In genomic region chr13:27830010-27830409, GRCh38 we compare ENCODE assay signal across 8 cellular contexts.
DNase-seq lines count a peak whose midpoint lies in the region; ATAC-seq and TF ChIP-seq lines count a peak whose summit lies in the region.

No MANE protein-coding gene starts in this region.

- H3K4me3 Mint-ChIP-seq in T-helper 2 cell treated with Interferon-gamma antibody and Interleukin-4, amounts not matched to agents 5 μg/mL and 100 μg/mL, for 36 hours, result peak overlapping the region; percentile 18

- H3K27me3 Mint-ChIP-seq in T-helper 2 cell treated with Interferon-gamma antibody and Interleukin-4, amounts not matched to agents 5 μg/mL and 100 μg/mL, for 36 hours (ENCODE audit: low read depth), result peaks cover 55% of the 10 kb centered on the region

- DNase-seq in NCI-H1092 treated with DMSO at 0.1 percent for 48 hours (lab: John Stamatoyannopoulos, UW) (peak; percentile 58), NCI-H1092 (lab: John Stamatoyannopoulos, UW) (no peak), astrocyte of the cerebellum (ENCODE audit: low read depth) (no peak), inferior parietal cortex (ENCODE audit: extremely low spot score) (peak; percentile 15)
- DNase-seq in T-helper 2 cell treated with Interferon-gamma antibody and Interleukin-4, amounts not matched to agents 5 μg/mL and 100 μg/mL, for 36 hours (ENCODE audit: low spot score), result peak; percentile 50
- DNase-seq in stimulated activated CD4-positive, alpha-beta T cell treated with anti-CD3 and anti-CD28 coated beads, Interleukin-1b, Interleukin-23, amount 100 ng/mL, for 4 hours (ENCODE audit: low read depth in 2 of 2), result peak; percentile 52 to 64

- H3K4me1 Mint-ChIP-seq in T-helper 2 cell treated with Interferon-gamma antibody and Interleukin-4, amounts not matched to agents 5 μg/mL and 100 μg/mL, for 36 hours (ENCODE audit: low read depth), result peaks cover 8% of the 10 kb centered on the region

- no peaks in the 10 kb centered on the region for H3K9me3 ChIP-seq in HUES6 (ENCODE audit: control insufficient read depth, insufficient read depth, low read depth, low read length)

- H3K36me3 ChIP-seq in HUES6 (ENCODE audit: control insufficient read depth, insufficient read depth, low read length), result no peaks in the 10 kb centered on the region

- H3K4me1 ChIP-seq in HUES6 (ENCODE audit: control insufficient read depth, insufficient read depth, low read length), result peaks cover 4% of the 10 kb centered on the region; the same call in 1 of the 2 replicates

- H3K36me3 Mint-ChIP-seq in T-helper 2 cell treated with Interferon-gamma antibody and Interleukin-4, amounts not matched to agents 5 μg/mL and 100 μg/mL, for 36 hours (ENCODE audit: low read depth), result no peaks in the 10 kb centered on the region

- peaks cover 95% of the 10 kb centered on the region for H3K27me3 ChIP-seq in HUES6 (ENCODE audit: control insufficient read depth, insufficient read depth, low read length)

- peak; percentile 81 for TF ChIP-seq CTCF in astrocyte of the cerebellum (IDR thresholded peaks at IDR 0.05; ENCODE audit: low read depth, low read length, missing control alignments)

- no peaks in the 10 kb centered on the region for H3K9me3 Mint-ChIP-seq in T-helper 2 cell treated with Interferon-gamma antibody and Interleukin-4, amounts not matched to agents 5 μg/mL and 100 μg/mL, for 36 hours

- H3K9ac ChIP-seq in HUES6 (ENCODE audit: low read length), result no peak overlapping the region

- no peak for ATAC-seq in GM21447 (IDR thresholded peaks at IDR 0.05; ENCODE audit: unreplicated experiment)

- H3K4me3 ChIP-seq in HUES6 (ENCODE audit: low read depth, low read length) (peak overlapping the region; percentile 42; the same call in 1 of the 2 replicates), astrocyte of the cerebellum (ENCODE audit: low read depth, low read length) (no peak overlapping the region)

- in situ Hi-C loops in astrocyte of the cerebellum (cut with HindIII; ENCODE audit: low sequenced_read_pairs), result loop anchor here (25.0 kb wide), 1 partner anchor 132 kb away; the partner anchor contains the start of gene CDX2

- no peak overlapping the region for H3K27ac Mint-ChIP-seq in T-helper 2 cell treated with Interferon-gamma antibody and Interleukin-4, amounts not matched to agents 5 μg/mL and 100 μg/mL, for 36 hours

- no peak overlapping the region for H3K27ac ChIP-seq in HUES6 (ENCODE audit: low read depth, low read length)

Comparison
In these comparisons a context has a peak if more than half of its experiments do, and no peak if none do; other contexts are left out.
1. DNase-seq: peak in NCI-H1092 treated with DMSO at 0.1 percent for 48 hours (single experiment), T-helper 2 cell treated with Interferon-gamma antibody and Interleukin-4, amounts not matched to agents 5 μg/mL and 100 μg/mL, for 36 hours (single experiment), inferior parietal cortex (single experiment) and stimulated activated CD4-positive, alpha-beta T cell treated with anti-CD3 and anti-CD28 coated beads, Interleukin-1b, Interleukin-23, amount 100 ng/mL, for 4 hours (2 of 2); none in NCI-H1092 (single experiment) and astrocyte of the cerebellum (single experiment).